ENCODE assay signal across 8 cellular contexts in the genomic region with DNA sequence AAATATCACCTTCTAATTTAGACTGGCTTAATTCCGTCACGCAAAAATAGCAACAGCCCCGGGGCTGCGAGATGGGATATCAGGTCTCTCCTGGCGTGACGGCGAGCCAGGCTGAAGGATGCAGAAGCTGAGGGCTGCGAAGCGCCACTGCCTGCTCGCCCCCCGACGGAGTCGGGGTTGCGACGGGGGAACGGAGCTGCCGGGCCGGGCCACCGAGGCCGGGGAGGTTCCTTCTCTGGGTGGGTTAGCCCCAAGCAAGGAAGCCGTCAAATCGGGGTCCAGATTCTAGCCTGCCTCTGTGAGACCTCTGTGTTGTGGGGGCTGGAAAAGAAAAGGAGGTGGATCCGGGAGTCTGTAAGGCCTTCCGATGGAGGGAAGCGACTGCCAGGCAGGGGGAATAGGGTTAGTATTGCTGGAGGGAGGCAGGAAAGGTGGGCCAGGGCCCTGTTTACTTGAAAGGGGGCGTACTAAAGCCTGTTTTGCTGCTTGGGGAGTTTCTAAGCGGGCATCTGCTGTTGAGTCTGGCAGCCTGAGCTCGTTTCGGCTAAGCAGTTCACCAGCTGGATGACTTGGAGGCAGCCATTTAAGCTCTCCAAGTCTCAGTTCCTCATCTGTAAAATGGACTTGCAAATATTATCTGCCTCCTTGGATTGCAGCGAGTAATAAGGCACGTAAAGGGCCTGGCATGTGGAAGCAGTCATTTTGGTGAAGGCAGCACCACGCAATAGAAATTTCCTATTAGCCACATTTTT. TPM values are rescaled to one million over a fixed set of nuclear protein-coding genes. Genes with fewer than 3 reads are reported as not detected.
DNase-seq lines count a peak whose midpoint lies in the region; ATAC-seq, FAIRE-seq and TF ChIP-seq lines count a peak whose summit lies in the region.

No MANE protein-coding gene starts in this region.

- H3K9me3 ChIP-seq in GM12878 (replicated peaks; ENCODE audit: control insufficient read depth, insufficient read depth, low read length), result no peaks in the 10 kb centered on the region

- TF ChIP-seq RAD21 in GM12878 (IDR thresholded peaks at IDR 0.05; ENCODE audit: insufficient read depth, low read depth, low read length), result 0 out of 2 replicates have a peak, but pooled peaks have one; percentile 10

- H3K4me2 ChIP-seq in GM12878 (ENCODE audit: control insufficient read depth, insufficient read depth), result peak overlapping the region; percentile 91

- RAD21 ChIA-PET in GM12878 (lab: Charles Lee; ENCODE audit: unreplicated experiment), result interaction anchor here (0.6 to 2.3 kb wide), 12 partner anchors 16 to 381 kb away, joined by 3 to 16 read pairs (median 3); a partner anchor contains a TSS

- WGBS in GM12878 (ENCODE audit: insufficient coverage, insufficient replicate concordance, low lambda C conversion rate, missing lambda C conversion rate), result 2% methylated on average over 32 of the region's 32 CpGs

- intact Hi-C loops in GM12878 (cut with micrococcal nuclease; ENCODE audit: unreplicated experiment), result loop anchor here (1.0 to 10.0 kb wide), 3 partner anchors 45 to 187 kb away; a partner anchor contains a TSS

- ATAC-seq in GM18508 (IDR thresholded peaks at IDR 0.05; ENCODE audit: insufficient read depth, unreplicated experiment) (peak; percentile 17), HG02884 (IDR thresholded peaks at IDR 0.05; ENCODE audit: unreplicated experiment) (peak; percentile 25), GM12878 (peak; percentile 65)

- H2AFZ ChIP-seq in GM12878 (ENCODE audit: control insufficient read depth, low read depth, low read length), result peak overlapping the region; percentile 80

- no peaks in the 10 kb centered on the region for H3K9me3 Mint-ChIP-seq in immature natural killer cell

- TF ChIP-seq EP300 in GM12878 (IDR thresholded peaks at IDR 0.05; ENCODE audit: borderline replicate concordance in 1 of 2, control insufficient read depth in 1 of 2, low read depth in 2 of 2, low read length in 2 of 2), result no peak

- DNase-seq in NCI-H2227 treated with DMSO at 0.1 percent for 48 hours (lab: John Stamatoyannopoulos, UW) (peak; percentile 27), GM12878 (ENCODE audit: low read depth, low spot score) (peak; percentile 43), immature natural killer cell (peak in 1 of 3 donors; percentile 34), NCI-H2081 treated with DMSO at 0.1 percent for 48 hours (lab: John Stamatoyannopoulos, UW) (no peak)
- peak; percentile 8 for DNase-seq in stimulated activated CD8-positive, alpha-beta memory T cell treated with anti-CD3 and anti-CD28 coated beads, Interleukin-4, amount 100 ng/mL, for 24 hours (ENCODE audit: low read depth)

- H3K27me3 Mint-ChIP-seq in immature natural killer cell (ENCODE audit: low read depth in 3 of 3), result peaks cover 0 to 3% (median 2%) of the 10 kb centered on the region in 3 donors

- no peaks in the 10 kb centered on the region for H3K36me3 Mint-ChIP-seq in immature natural killer cell

- SMC1A ChIA-PET in GM12878 (lab: Charles Lee; ENCODE audit: uncharacterized antibody, unreplicated experiment), result interaction anchor here (0.7 to 1.6 kb wide), 16 partner anchors 8 to 190 kb away, joined by 3 to 9 read pairs (median 3); a partner anchor contains a TSS

- H3K27ac ChIP-seq in C4-2B (peak overlapping the region; percentile 84), GM12878 (ENCODE audit: control insufficient read depth, insufficient read depth) (peak overlapping the region; percentile 73)

- peaks cover 15 to 20% of the 10 kb centered on the region in 2 donors for H3K4me1 Mint-ChIP-seq in immature natural killer cell

- no peak for FAIRE-seq in GM12878 (lab: Jason Lieb, UNC)

- H3K4me3 Mint-ChIP-seq in immature natural killer cell, result peak overlapping the region; percentile 84 to 87 (median 86)

- no peaks in the 10 kb centered on the region for H3K36me3 ChIP-seq in GM12878 (ENCODE audit: control insufficient read depth in 2 of 2, insufficient read depth in 2 of 2, low read length in 1 of 2)

- POLR2A ChIA-PET in GM12878 (lab: Charles Lee), result interaction anchor here (0.6 to 1.8 kb wide), 10 partner anchors 45 to 254 kb away, joined by 3 to 13 read pairs (median 3); a partner anchor contains a TSS

- BruUV-seq in GM12878 (replicated peaks; lab: Mats Ljungman, UMichigan), result TSS peak; percentile 86

- in situ Hi-C loops in GM12878 (cut with MboI), result no loop called here

- H3K79me2 ChIP-seq in GM12878 (ENCODE audit: control insufficient read depth, insufficient read depth, low read length), result no peaks in the 10 kb centered on the region

- H4K20me1 ChIP-seq in GM12878 (ENCODE audit: control insufficient read depth, insufficient read depth), result no peaks in the 10 kb centered on the region

- H3K27ac Mint-ChIP-seq in immature natural killer cell, result peak overlapping the region; percentile 78 to 92 (median 87)

- H3K27me3 ChIP-seq in GM12878 (replicated peaks in 1 of 2; ENCODE audit: control insufficient read depth in 2 of 2, insufficient read depth in 2 of 2, low read length in 1 of 2), result no peaks in the 10 kb centered on the region

- H3K4me1 ChIP-seq in GM12878 (ENCODE audit: control insufficient read depth, insufficient read depth, low read length), result peaks cover 4% of the 10 kb centered on the region; the same call in 1 of the 2 replicates

- H3K4me3 ChIP-seq in GM12878, result peak overlapping the region; percentile 92

- CTCF ChIA-PET in GM12878 (lab: Yijun Ruan, JAX), result interaction anchor here (0.7 to 2.8 kb wide), 14 partner anchors 16 to 312 kb away, joined by 3 to 24 read pairs (median 4); no protein-coding TSS in a partner anchor

- H3K9ac ChIP-seq in GM12878 (ENCODE audit: control insufficient read depth, insufficient read depth, low read length), result peak overlapping the region; percentile 91

- peak; percentile 65 for TF ChIP-seq POLR2A in GM12878 (IDR thresholded peaks at IDR 0.05; ENCODE audit: low read depth, low read length)

- no peak for TF ChIP-seq CTCF in C4-2B (conservative IDR thresholded peaks at IDR 0.05)
- no peak for TF ChIP-seq CTCF in GM12878 (IDR thresholded peaks at IDR 0.05 in 2 of 3, conservative IDR thresholded peaks at IDR 0.05 in 1 of 3; ENCODE audit: control insufficient read depth in 2 of 3, extremely low read depth in 1 of 3, insufficient read depth in 1 of 3, low read depth in 3 of 3, low read length in 3 of 3)

RNA-seq across cellular contexts. Expression of a gene that starts 43.8 kb away (rescaled TPM):
- 0.06 TPM in 1 of 2 replicates, not detected in the other for total RNA-seq in GM12878 (2013; cell fraction: nucleolus; rRNA removed)
- total RNA-seq in GM12878 (2014; rRNA removed) (under 0.01 TPM in 1 of 2 replicates, not detected in the other), GM12878 (2014; rRNA removed; fragmentation: Illumina TruSeq; extraction: Trizol) (0.04 TPM in 1 of 2 replicates, not detected in the other), GM12878 (2021) (0.05 TPM in 1 of 2 replicates, not detected in the other)
- polyA plus RNA-seq in GM12878 (2011; ENCODE audit: low read depth), result not detected
- polyA plus RNA-seq in GM12878 (2011; rRNA removed) (0.03 and 0.04 TPM in 2 replicates), GM12878 (2014; fragmentation: Illumina TruSeq; extraction: Trizol) (0.03 and 0.04 TPM in 2 replicates), GM12878 (2014; fragmentation: Nextera tagmentation; extraction: Ambion mirVana) (under 1 TPM; 0.02 to 0.05 TPM), GM12878 (2014; rRNA removed) (0.03 and 0.05 TPM in 2 replicates), GM12878 (2016; fragmentation: Nextera tagmentation; extraction: Ambion mirVana) (under 1 TPM; 0.06 to 0.07 TPM), immature natural killer cell (under 1 TPM in 1 of 3 donors, not detected in 2; 0.09 TPM)
- polyA plus RNA-seq in GM12878 (2011; cell fraction: cytosol; rRNA removed), result 0.05 and 0.10 TPM in 2 replicates
- 0.04 and 0.06 TPM in 2 replicates for polyA plus RNA-seq in GM12878 (2011; cell fraction: nucleus; rRNA removed)
- polyA plus RNA-seq in GM12878 (2012), result 0.05 and 0.11 TPM in 2 replicates
- 0.15 TPM in 1 of 2 replicates, not detected in the other for polyA minus RNA-seq in GM12878 (2011; rRNA and poly(A)+ RNA removed)
- polyA minus RNA-seq in GM12878 (2011; cell fraction: cytosol; rRNA and poly(A)+ RNA removed), result not detected in 2 replicates
- not detected in 2 replicates for polyA minus RNA-seq in GM12878 (2011; cell fraction: nucleus; rRNA and poly(A)+ RNA removed)

RNA-seq across cellular contexts. Expression of a gene that starts 44.3 kb away (rescaled TPM):
- 60.5 and 62.3 TPM in 2 replicates for total RNA-seq in GM12878 (2013; cell fraction: nucleolus; rRNA removed)
- 17.0 and 23.3 TPM in 2 replicates for total RNA-seq in GM12878 (2014; rRNA removed)
- 18.8 and 19.2 TPM in 2 replicates for total RNA-seq in GM12878 (2014; rRNA removed; fragmentation: Illumina TruSeq; extraction: Trizol)
- total RNA-seq in GM12878 (2021), result 22.7 and 23.6 TPM in 2 replicates
- 4.5 TPM for polyA plus RNA-seq in GM12878 (2011; ENCODE audit: low read depth)
- polyA plus RNA-seq in GM12878 (2011; rRNA removed), result 19.3 and 25.6 TPM in 2 replicates
- 7.9 and 9.1 TPM in 2 replicates for polyA plus RNA-seq in GM12878 (2011; cell fraction: cytosol; rRNA removed)
- polyA plus RNA-seq in GM12878 (2011; cell fraction: nucleus; rRNA removed), result 9.0 and 10.5 TPM in 2 replicates
- 5.7 and 8.1 TPM in 2 replicates for polyA plus RNA-seq in GM12878 (2012)
- 16.1 and 16.2 TPM in 2 replicates for polyA plus RNA-seq in GM12878 (2014; fragmentation: Illumina TruSeq; extraction: Trizol)
- 1 to 10 TPM; 2.3 to 2.4 TPM for polyA plus RNA-seq in GM12878 (2014; fragmentation: Nextera tagmentation; extraction: Ambion mirVana)
- 9.8 and 10.0 TPM in 2 replicates for polyA plus RNA-seq in GM12878 (2014; rRNA removed)
- 1 to 10 TPM; 9.5 to 9.8 TPM for polyA plus RNA-seq in GM12878 (2016; fragmentation: Nextera tagmentation; extraction: Ambion mirVana)
- polyA minus RNA-seq in GM12878 (2011; rRNA and poly(A)+ RNA removed), result 34.9 and 49.1 TPM in 2 replicates
- 11.1 and 16.6 TPM in 2 replicates for polyA minus RNA-seq in GM12878 (2011; cell fraction: cytosol; rRNA and poly(A)+ RNA removed)
- 10.6 and 14.1 TPM in 2 replicates for polyA minus RNA-seq in GM12878 (2011; cell fraction: nucleus; rRNA and poly(A)+ RNA removed)
- polyA plus RNA-seq in immature natural killer cell, result 1 to 10 TPM in 2 of 3 donors, under 1 TPM in 1; 0.99 to 3.3 (median 2.2) TPM

RNA-seq across cellular contexts. Expression of a gene that starts 57.8 kb away (rescaled TPM):
- total RNA-seq in GM12878 (2013; cell fraction: nucleolus; rRNA removed), result not detected in 2 replicates
- total RNA-seq in GM12878 (2014; rRNA removed), result not detected in 2 replicates
- total RNA-seq in GM12878 (2014; rRNA removed; fragmentation: Illumina TruSeq; extraction: Trizol), result not detected in 2 replicates
- total RNA-seq in GM12878 (2021), result not detected in 2 replicates
- polyA plus RNA-seq in GM12878 (2011; ENCODE audit: low read depth), result not detected
- polyA plus RNA-seq in GM12878 (2011; rRNA removed), result not detected in 2 replicates
- not detected in 2 replicates for polyA plus RNA-seq in GM12878 (2011; cell fraction: cytosol; rRNA removed)
- not detected in 2 replicates for polyA plus RNA-seq in GM12878 (2011; cell fraction: nucleus; rRNA removed)
- not detected in 2 replicates for polyA plus RNA-seq in GM12878 (2012)
- not detected in 2 replicates for polyA plus RNA-seq in GM12878 (2014; fragmentation: Illumina TruSeq; extraction: Trizol)
- polyA plus RNA-seq in GM12878 (2014; fragmentation: Nextera tagmentation; extraction: Ambion mirVana), result not detected
- not detected in 2 replicates for polyA plus RNA-seq in GM12878 (2014; rRNA removed)
- not detected for polyA plus RNA-seq in GM12878 (2016; fragmentation: Nextera tagmentation; extraction: Ambion mirVana)
- not detected in 2 replicates for polyA minus RNA-seq in GM12878 (2011; rRNA and poly(A)+ RNA removed)
- not detected in 2 replicates for polyA minus RNA-seq in GM12878 (2011; cell fraction: cytosol; rRNA and poly(A)+ RNA removed)
- polyA minus RNA-seq in GM12878 (2011; cell fraction: nucleus; rRNA and poly(A)+ RNA removed), result not detected in 2 replicates
- polyA plus RNA-seq in immature natural killer cell, result not detected
